ENCODE assay signal across 8 cellular contexts in the genomic region with DNA sequence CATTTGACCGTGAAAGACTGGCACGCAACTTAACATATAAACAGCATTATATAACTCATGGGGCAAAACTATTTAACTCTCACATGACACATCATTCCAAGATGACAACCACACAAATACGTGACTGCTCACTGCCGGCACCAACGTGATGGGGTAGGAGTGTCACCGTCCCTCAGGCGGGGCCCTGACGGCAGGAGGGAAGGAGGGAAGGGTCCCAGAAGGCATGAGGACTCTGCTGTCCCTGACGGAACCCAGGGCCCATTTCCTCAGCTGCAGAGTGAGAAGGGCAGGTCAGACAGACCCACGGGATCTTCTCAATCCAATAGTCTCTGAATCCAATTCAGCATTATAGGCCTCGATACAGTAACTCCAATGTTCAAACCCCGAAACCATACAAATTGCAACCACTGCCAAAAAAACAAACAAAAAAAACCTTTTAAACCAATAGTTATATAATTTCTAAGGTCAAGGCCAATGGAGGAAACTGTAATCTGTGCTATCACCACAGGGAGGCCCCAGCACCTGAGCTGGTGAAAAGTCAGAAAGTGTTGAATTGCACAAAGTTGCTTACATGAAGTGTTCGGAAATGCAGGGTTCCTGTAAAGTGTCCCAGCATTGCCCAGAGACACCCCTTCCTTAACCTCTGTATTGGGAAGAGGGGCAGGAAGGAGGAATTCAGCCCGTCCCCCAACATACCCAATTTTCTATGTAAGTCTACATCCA.
DNase-seq lines count a peak whose midpoint lies in the region; ATAC-seq, FAIRE-seq and TF ChIP-seq lines count a peak whose summit lies in the region.

No MANE protein-coding gene starts in this region.

- no peak for FAIRE-seq in D721Med (lab: Jason Lieb, UNC)

- peak overlapping the region; percentile 9 to 26 for H3K9ac ChIP-seq in mucosa of rectum (ENCODE audit: low read depth in 1 of 2, low read length in 2 of 2)

- H3K9me3 Mint-ChIP-seq in activated CD8-positive, alpha-beta T cell treated with anti-CD3 and anti-CD28 coated beads, Interleukin-2, amount 10 ng/mL, durations not matched to agents 7 days and 5 days (ENCODE audit: insufficient read depth), result no peaks in the 10 kb centered on the region

- H3K36me3 ChIP-seq in mucosa of rectum (ENCODE audit: control insufficient read depth in 2 of 2, insufficient read depth in 2 of 2, low read length in 2 of 2), result peaks cover 2% of the 10 kb centered on the region in 2 donors

- peaks cover 23 to 41% of the 10 kb centered on the region in 2 donors for H3K4me1 ChIP-seq in mucosa of rectum (ENCODE audit: control insufficient read depth in 2 of 2, insufficient read depth in 2 of 2, low read length in 2 of 2)

- H3K27me3 ChIP-seq in mucosa of rectum (ENCODE audit: control insufficient read depth in 2 of 2, insufficient read depth in 2 of 2, low read length in 2 of 2), result no peaks in the 10 kb centered on the region

- CTCF ChIA-PET in activated CD8-positive, alpha-beta T cell treated with anti-CD3 and anti-CD28 coated beads, Interleukin-2, amount 10 ng/mL, durations not matched to agents 7 days and 5 days (lab: Charles Lee), result no interaction called here

- DNase-seq in D721Med (ENCODE audit: insufficient read length, low spot score), result no peak
- DNase-seq in HuH-7.5 (ENCODE audit: low spot score), result peak; percentile 35
- peak; percentile 34 for DNase-seq in cerebellar cortex (ENCODE audit: low spot score)
- DNase-seq in NCI-H2107 (lab: John Stamatoyannopoulos, UW), result no peak
- DNase-seq in KG1 (lab: John Stamatoyannopoulos, UW), result no peak
- DNase-seq in activated CD8-positive, alpha-beta T cell treated with anti-CD3 and anti-CD28 coated beads, Interleukin-2, amount 10 ng/mL, durations not matched to agents 7 days and 5 days, result no peak

- no peak overlapping the region for H3K4me3 ChIP-seq in mucosa of rectum (ENCODE audit: low read length in 2 of 2)

- H3K9me3 ChIP-seq in mucosa of rectum (ENCODE audit: control insufficient read depth in 2 of 2, low read length in 2 of 2), result no peaks in the 10 kb centered on the region

- H3K27ac ChIP-seq in mucosa of rectum (ENCODE audit: low read depth in 2 of 2, low read length in 2 of 2), result no peak overlapping the region

- H3K36me3 Mint-ChIP-seq in activated CD8-positive, alpha-beta T cell treated with anti-CD3 and anti-CD28 coated beads, Interleukin-2, amount 10 ng/mL, durations not matched to agents 7 days and 5 days (ENCODE audit: low read depth), result no peaks in the 10 kb centered on the region

- no peak for ATAC-seq in GM21381 (IDR thresholded peaks at IDR 0.05; ENCODE audit: unreplicated experiment)
- no peak for ATAC-seq in activated CD8-positive, alpha-beta T cell treated with anti-CD3 and anti-CD28 coated beads, Interleukin-2, amount 10 ng/mL, durations not matched to agents 7 days and 5 days

- no peaks in the 10 kb centered on the region for H3K4me1 Mint-ChIP-seq in activated CD8-positive, alpha-beta T cell treated with anti-CD3 and anti-CD28 coated beads, Interleukin-2, amount 10 ng/mL, durations not matched to agents 7 days and 5 days (ENCODE audit: low read depth)

- no peaks in the 10 kb centered on the region for H3K27me3 Mint-ChIP-seq in activated CD8-positive, alpha-beta T cell treated with anti-CD3 and anti-CD28 coated beads, Interleukin-2, amount 10 ng/mL, durations not matched to agents 7 days and 5 days (ENCODE audit: low read depth)

- H3K27ac Mint-ChIP-seq in activated CD8-positive, alpha-beta T cell treated with anti-CD3 and anti-CD28 coated beads, Interleukin-2, amount 10 ng/mL, durations not matched to agents 7 days and 5 days, result no peak overlapping the region

- POLR2A ChIA-PET in activated CD8-positive, alpha-beta T cell treated with anti-CD3 and anti-CD28 coated beads, Interleukin-2, amount 10 ng/mL, durations not matched to agents 7 days and 5 days (lab: Charles Lee), result no interaction called here

- peak; percentile 7 for TF ChIP-seq CTCF in D721Med (IDR thresholded peaks at IDR 0.05; ENCODE audit: insufficient read depth, missing control alignments)

- no peak overlapping the region for H3K4me3 Mint-ChIP-seq in activated CD8-positive, alpha-beta T cell treated with anti-CD3 and anti-CD28 coated beads, Interleukin-2, amount 10 ng/mL, durations not matched to agents 7 days and 5 days

Comparison
In these comparisons a context has a peak if more than half of its experiments do, and no peak if none do; other contexts are left out.
1. DNase-seq: peak in HuH-7.5 (single experiment) and cerebellar cortex (single experiment); none in D721Med (single experiment), NCI-H2107 (single experiment), KG1 (single experiment) and activated CD8-positive, alpha-beta T cell treated with anti-CD3 and anti-CD28 coated beads, Interleukin-2, amount 10 ng/mL, durations not matched to agents 7 days and 5 days (single experiment).